13 cellular contexts compared by ENCODE assay signal in genomic region chr6:53604623-53605190, GRCh38. TPM values are rescaled to one million over a fixed set of nuclear protein-coding genes. Genes with fewer than 3 reads are reported as not detected.
A peak's percentile ranks its signal among the peaks of the same experiment; 100 is the strongest.
DNase-seq lines count a peak whose midpoint lies in the region; ATAC-seq and TF ChIP-seq lines count a peak whose summit lies in the region.
"Had no signal": no experiment of that assay in that cellular context is flagged by ENCODE, and none has a peak within 500 bp of the region (broad histone marks: within the 10 kb centered on the region; RNA-seq: fewer than 3 reads in every experiment).

No MANE protein-coding gene starts in this region.

- TF ChIP-seq RAD21 in SK-N-SH (IDR thresholded peaks at IDR 0.05; ENCODE audit: low read length), result no peak

- H3K79me2 ChIP-seq in SK-N-SH (ENCODE audit: insufficient read depth), result no peaks in the 10 kb centered on the region

- TF ChIP-seq POLR2A in Peyer's patch (IDR thresholded peaks at IDR 0.05), result no peak

- ATAC-seq in left colon, result peak; percentile 92
- ATAC-seq in GM19324 (IDR thresholded peaks at IDR 0.05; ENCODE audit: low FRiP score, unreplicated experiment), result no peak
- ATAC-seq: GM12878 had no signal

- WGBS in SK-N-SH (ENCODE audit: low lambda C conversion rate), result 41% methylated on average over 4 of the region's 4 CpGs
- WGBS in urinary bladder, result 76% methylated on average over 4 of the region's 4 CpGs

- CTCF ChIA-PET in SK-N-SH (lab: Yijun Ruan, JAX), result interaction anchor here (1.7 kb wide), 1 partner anchor 11 kb away, joined by 4 read pairs; no protein-coding TSS in a partner anchor

- TF ChIP-seq CTCF in SK-N-SH (IDR thresholded peaks at IDR 0.05) (no peak), Peyer's patch (IDR thresholded peaks at IDR 0.05) (no peak)

- H3K4me2 ChIP-seq in SK-N-SH, result no peak overlapping the region

- peak overlapping the region in 1 of 2 experiments; percentile 83; a peak in 2 of 4 replicates for H3K27ac ChIP-seq in SK-N-SH (ENCODE audit: low read depth in 2 of 2, low read length in 1 of 2)
- H3K27ac ChIP-seq in urinary bladder (ENCODE audit: low read depth), result peak overlapping the region; percentile 5
- peak overlapping the region in 1 of 4 donors; percentile 6 for H3K27ac ChIP-seq in Peyer's patch
- H3K27ac ChIP-seq: SJCRH30 had no signal

- H3K9me2 ChIP-seq in SK-N-SH, result no peaks in the 10 kb centered on the region

- H3K4me1 ChIP-seq in SK-N-SH (ENCODE audit: control insufficient read depth in 1 of 2, insufficient read depth in 2 of 2, low read depth in 1 of 2, low read length in 1 of 2) (no peaks in the 10 kb centered on the region; a peak in 1 of 4 replicates), urinary bladder (ENCODE audit: insufficient read depth) (no peaks in the 10 kb centered on the region), Peyer's patch (peaks cover 0 to 3% (median 0%) of the 10 kb centered on the region in 4 donors)
- H3K4me1 ChIP-seq: SJCRH30 had no signal

- intact Hi-C loops in left colon (cut with DNase I, micrococcal nuclease), result no loop called here

- H3K27me3 ChIP-seq in SK-N-SH (ENCODE audit: insufficient read depth) (no peaks in the 10 kb centered on the region; the same call in 1 of the 2 replicates), Peyer's patch (no peaks in the 10 kb centered on the region)
- H3K27me3 ChIP-seq: SJCRH30 had no signal

- H3K9ac ChIP-seq in SK-N-SH, result no peak overlapping the region

- no peaks in the 10 kb centered on the region for H4K20me1 ChIP-seq in SK-N-SH (ENCODE audit: insufficient read depth)

- DNase-seq in NCI-H446 treated with DMSO at 0.1 percent for 48 hours (lab: John Stamatoyannopoulos, UW) (peak; percentile 32), NCI-H446 (lab: John Stamatoyannopoulos, UW) (no peak), SK-N-SH (peak; percentile 5), left colon (no peak), GDM1 (lab: John Stamatoyannopoulos, UW) (no peak), Peyer's patch (no peak)
- DNase-seq: C1 segment of cervical spinal cord, HCEC 1CT, NCI-H146 had no signal

- H3K36me3 ChIP-seq in SK-N-SH (replicated peaks in 1 of 2; ENCODE audit: control insufficient read depth in 1 of 2, insufficient read depth in 2 of 2, low read length in 1 of 2) (no peaks in the 10 kb centered on the region), urinary bladder (ENCODE audit: insufficient read depth) (no peaks in the 10 kb centered on the region), Peyer's patch (no peaks in the 10 kb centered on the region)
- H3K36me3 ChIP-seq: SJCRH30 had no signal

- no peak overlapping the region for H2AFZ ChIP-seq in SK-N-SH (ENCODE audit: low read depth)

- H3F3A ChIP-seq in SK-N-SH (replicated peaks; ENCODE audit: insufficient read depth), result no peaks in the 10 kb centered on the region

- POLR2A ChIA-PET in SK-N-SH (lab: Yijun Ruan, JAX), result no interaction called here

- TF ChIP-seq EP300 in SK-N-SH (IDR thresholded peaks at IDR 0.05; ENCODE audit: borderline replicate concordance in 1 of 2, low read depth in 1 of 2, low read length in 1 of 2), result no peak

- H3K4me3 ChIP-seq in SK-N-SH (ENCODE audit: low read depth in 2 of 2, low read length in 1 of 2) (no peak overlapping the region; a peak in 1 of 4 replicates), urinary bladder (ENCODE audit: low read depth, low read length) (no peak overlapping the region), Peyer's patch (no peak overlapping the region)
- H3K4me3 ChIP-seq: GM12878, SJCRH30 had no signal

- H3K9me3 ChIP-seq in SK-N-SH (no peaks in the 10 kb centered on the region), Peyer's patch (no peaks in the 10 kb centered on the region)
- H3K9me3 ChIP-seq: SJCRH30 had no signal

TF ChIP-seq in SK-N-SH, 30 proteins besides CTCF, POLR2A, EP300 and RAD21:
- 0 out of 2 replicates have a peak, but pooled peaks have one; percentile 43 for TF ChIP-seq FOXJ3 (CRISPR knock-in tag; IDR thresholded peaks at IDR 0.05)
- TF ChIP-seq EZH2phosphoT487 (IDR thresholded peaks at IDR 0.05; ENCODE audit: borderline replicate concordance, low read depth), result no peak
- no peak for TF ChIP-seq MEF2A (IDR thresholded peaks at IDR 0.05; ENCODE audit: borderline replicate concordance, low read depth)
- peak; percentile 65 for TF ChIP-seq GATA2 (CRISPR knock-in tag; IDR thresholded peaks at IDR 0.05)
TF ChIP-seq in SK-N-SH: peak in this region for 2.

RNA-seq across cellular contexts. Expression of gene GCLC, which starts 59.8 kb away (rescaled TPM):
- 7.5 and 11.2 TPM in 2 replicates for polyA plus RNA-seq in SK-N-SH (2012; rRNA removed)
- 10.5 and 12.7 TPM in 2 replicates for polyA plus RNA-seq in SK-N-SH (2012; cell fraction: cytosol; rRNA removed)
- polyA plus RNA-seq in SK-N-SH (2012; cell fraction: nucleus; rRNA removed), result 7.5 and 11.4 TPM in 2 replicates
- 10 to 100 TPM; 37.1 to 47.5 TPM for total RNA-seq in left colon
- 98.8 TPM for total RNA-seq in urinary bladder
- polyA plus RNA-seq in urinary bladder, result 34.1 TPM
- 100 to 1,000 TPM in 3 of 4 donors, 10 to 100 TPM in 1; 77.5 to 143 (median 126) TPM for total RNA-seq in Peyer's patch

Comparison
In these comparisons a context has a peak if more than half of its experiments do, and no peak if none do; other contexts are left out.
1. DNase-seq: peak in NCI-H446 treated with DMSO at 0.1 percent for 48 hours (single experiment) and SK-N-SH (single experiment); none in NCI-H446 (0 of 2), left colon (0 of 2), GDM1 (single experiment) and Peyer's patch (0 of 3).